ENCODE assay signal across 25 cellular contexts in genomic region chr5:76467221-76467620, GRCh38.
"Had no signal": no experiment of that assay in that cellular context is flagged by ENCODE, and none has a peak within 500 bp of the region (broad histone marks: within the 10 kb centered on the region; RNA-seq: fewer than 3 reads in every experiment).

No MANE protein-coding gene starts in this region.

- ATAC-seq: activated CD8-positive, alpha-beta T cell treated with anti-CD3 and anti-CD28 coated beads, Interleukin-2, amount 10 ng/mL, durations not matched to agents 7 days and 5 days; body of pancreas had no signal

- H3K4me1 ChIP-seq: ascending aorta, SJCRH30 had no signal

- H3K27ac ChIP-seq: ascending aorta, body of pancreas, KMS-11, Peyer's patch, RWPE1, SJCRH30 had no signal

- DNase-seq: activated CD4-positive, alpha-beta T cell treated with anti-CD3 and anti-CD28 coated beads for 1 hour; activated CD4-positive, alpha-beta T cell treated with anti-CD3 and anti-CD28 coated beads, Interleukin-2, amount 50 U/mL, for 1 hour; activated CD8-positive, alpha-beta memory T cell treated with anti-CD3 and anti-CD28 coated beads, Interleukin-2, amount 50 U/mL, for 48 hours; activated CD8-positive, alpha-beta T cell treated with anti-CD3 and anti-CD28 coated beads, Interleukin-2, amount 10 ng/mL, durations not matched to agents 7 days and 5 days; activated naive CD4-positive, alpha-beta T cell treated with anti-CD3 and anti-CD28 coated beads, Interleukin-2, amount 50 U/mL, for 16 hours; activated T-cell treated with anti-CD3 and anti-CD28 coated beads, Interleukin-2, amount 50 U/mL, for 4 hours; amniotic stem cell; body of pancreas; central memory CD4-positive, alpha-beta T cell; NCI-H1092; NCI-H1417; NCI-H1930; NCI-H2107; NCI-H2171 treated with DMSO at 0.1 percent for 48 hours; NCI-H226; NCI-H510A; NCI-H526 treated with DMSO at 0.1 percent for 48 hours; NCI-H82; Peyer's patch; Right ventricle myocardium superior; SJCRH30; SK-N-SH had no signal

- H3K27me3 ChIP-seq: ascending aorta, body of pancreas, Peyer's patch, SJCRH30 had no signal

- H3K27ac Mint-ChIP-seq: activated CD8-positive, alpha-beta T cell treated with anti-CD3 and anti-CD28 coated beads, Interleukin-2, amount 10 ng/mL, durations not matched to agents 7 days and 5 days had no signal

- H3K4me3 Mint-ChIP-seq: activated CD8-positive, alpha-beta T cell treated with anti-CD3 and anti-CD28 coated beads, Interleukin-2, amount 10 ng/mL, durations not matched to agents 7 days and 5 days; activated T-cell treated with anti-CD3 and anti-CD28 coated beads, Interleukin-2, amount 50 U/mL, for 4 hours had no signal

- H3K36me3 ChIP-seq: ascending aorta, Peyer's patch, SJCRH30 had no signal

- H3K4me3 ChIP-seq: ascending aorta, body of pancreas, Peyer's patch, SJCRH30 had no signal

- H3K9me3 ChIP-seq: ascending aorta, body of pancreas, Peyer's patch, SJCRH30, SK-N-SH had no signal
